ENCODE assay signal across 19 cellular contexts in the genomic region with DNA sequence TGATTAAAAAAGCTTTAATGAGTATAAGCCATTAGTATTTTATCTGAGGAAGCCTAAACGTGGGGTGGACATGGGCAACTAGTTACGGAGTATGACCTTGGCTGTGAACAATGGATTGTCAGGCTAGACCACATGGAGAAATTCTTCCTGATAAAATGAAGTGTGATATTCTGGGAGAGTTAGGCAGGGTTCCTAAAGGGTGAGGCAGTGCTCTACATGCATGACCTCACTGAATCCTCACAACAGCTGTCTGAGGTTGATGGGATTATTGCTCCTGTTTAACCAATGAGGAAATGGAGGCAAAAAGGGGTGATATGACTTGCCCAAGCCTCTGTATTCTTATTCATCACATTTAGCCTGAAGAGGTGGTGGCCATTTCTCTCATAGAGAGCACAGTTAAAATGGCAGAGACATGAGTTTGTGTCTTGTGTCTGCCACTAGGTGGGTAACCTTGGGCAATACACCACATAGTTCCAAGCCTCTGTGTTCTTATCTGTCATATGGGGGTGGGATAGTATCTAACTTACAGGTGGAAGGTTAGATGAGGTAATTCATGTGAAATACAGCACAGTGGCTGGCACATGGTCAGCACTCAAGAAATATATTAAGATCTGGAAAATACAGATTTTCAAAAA.
DNase-seq lines count a peak whose midpoint lies in the region; ATAC-seq, FAIRE-seq and TF ChIP-seq lines count a peak whose summit lies in the region.
"Had no signal": no experiment of that assay in that cellular context is flagged by ENCODE, and none has a peak within 500 bp of the region (broad histone marks: within the 10 kb centered on the region; RNA-seq: fewer than 3 reads in every experiment).

No MANE protein-coding gene starts in this region.

- in situ Hi-C loops in HAP-1 (cut with MboI; ENCODE audit: low sequenced_read_pairs): no loop called here

- H4K20me1 ChIP-seq in GM23338 (replicated peaks; ENCODE audit: insufficient read depth) (no peaks in the 10 kb centered on the region), OCI-LY7 (ENCODE audit: insufficient read depth, low read length) (no peaks in the 10 kb centered on the region), osteoblast (ENCODE audit: insufficient read depth, low read length) (no peaks in the 10 kb centered on the region)

- TF ChIP-seq EP300 in A549 (IDR thresholded peaks at IDR 0.05): no peak

- CTCF ChIA-PET in A549 (lab: Yijun Ruan, JAX): interaction anchor here (0.6 to 1.4 kb wide), 3 partner anchors 27 to 95 kb away, joined by 3 to 4 read pairs (median 3); no protein-coding TSS in a partner anchor
- CTCF ChIA-PET in OCI-LY7 (lab: Charles Lee; ENCODE audit: unreplicated experiment): no interaction called here

- POLR2A ChIA-PET in A549 (lab: Yijun Ruan, JAX) (no interaction called here), OCI-LY7 (lab: Charles Lee) (no interaction called here)

- no peaks in the 10 kb centered on the region for H3K9me3 ChIP-seq in A549
- H3K9me3 ChIP-seq in OCI-LY7 (ENCODE audit: low read length): no peaks in the 10 kb centered on the region
- H3K9me3 ChIP-seq in heart left ventricle: no peaks in the 10 kb centered on the region
- H3K9me3 ChIP-seq in osteoblast (ENCODE audit: low read depth, low read length): no peaks in the 10 kb centered on the region
- H3K9me3 ChIP-seq in HAP-1: no peaks in the 10 kb centered on the region
- H3K9me3 ChIP-seq: SJSA1 had no signal

- intact Hi-C loops in OCI-LY7 (cut with micrococcal nuclease; ENCODE audit: unreplicated experiment) (no loop called here), heart left ventricle (cut with DNase I) (loop anchor here in 3 of 10 donors (5.0 to 10.0 kb wide), 3 partner anchors 65 to 92 kb away; no protein-coding TSS in a partner anchor)

- TF ChIP-seq POLR2A in A549 (IDR thresholded peaks at IDR 0.05; ENCODE audit: low read length) (no peak), heart left ventricle (IDR thresholded peaks at IDR 0.05) (no peak)

- no peak overlapping the region for H3K4me2 ChIP-seq in A549
- H3K4me2 ChIP-seq in GM23338: no peak overlapping the region
- H3K4me2 ChIP-seq in OCI-LY7 (ENCODE audit: low read length): no peak overlapping the region
- H3K4me2 ChIP-seq in osteoblast (ENCODE audit: insufficient read depth, low read length): no peak overlapping the region

- H3K4me3 ChIP-seq in A549 (no peak overlapping the region), GM23338 (no peak overlapping the region), OCI-LY7 (ENCODE audit: low read depth, low read length, poor library complexity, severe bottlenecking) (no peak overlapping the region), heart left ventricle (no peak overlapping the region), osteoblast (ENCODE audit: insufficient read depth, low read length) (no peak overlapping the region), HAP-1 (no peak overlapping the region)
- H3K4me3 ChIP-seq: SJSA1 had no signal

- H2AFZ ChIP-seq in GM23338 (no peak overlapping the region), OCI-LY7 (ENCODE audit: low read length) (no peak overlapping the region), osteoblast (ENCODE audit: low read length) (no peak overlapping the region)

- H3K79me2 ChIP-seq in GM23338 (replicated peaks; ENCODE audit: insufficient read depth): no peaks in the 10 kb centered on the region
- no peaks in the 10 kb centered on the region for H3K79me2 ChIP-seq in OCI-LY7 (ENCODE audit: insufficient read depth, low read depth, low read length)
- H3K79me2 ChIP-seq in osteoblast (ENCODE audit: insufficient read depth, low read length): no peaks in the 10 kb centered on the region

- peak in 1 of 2 experiments; percentile 33 for DNase-seq in A549 (ENCODE audit: low read depth in 1 of 2, low spot score in 1 of 2)
- peak; percentile 25 for DNase-seq in GM23338 (ENCODE audit: low spot score)
- DNase-seq in OCI-LY7 (ENCODE audit: low spot score): peak; percentile 16
- DNase-seq in heart left ventricle: no peak
- DNase-seq in osteoblast (ENCODE audit: insufficient read length, low spot score, missing footprints): no peak
- DNase-seq in dermis blood vessel endothelial cell: no peak
- no peak for DNase-seq in putamen (ENCODE audit: low spot score)
- no peak for DNase-seq in HAP-1 (ENCODE audit: low spot score in 2 of 2)
- DNase-seq: CD8-positive, alpha-beta T cell; central memory CD4-positive, alpha-beta T cell; foreskin melanocyte; GOT3; NCI-H1694 treated with DMSO at 0.1 percent for 48 hours; NCI-H345 had no signal

- H3K27me3 Mint-ChIP-seq in GM23338 (ENCODE audit: insufficient read depth, low read depth, poor library complexity): no peaks in the 10 kb centered on the region

- no TSS peak for BruUV-seq in OCI-LY7 (replicated peaks; lab: Mats Ljungman, UMichigan)

- no peaks in the 10 kb centered on the region for H3K36me3 Mint-ChIP-seq in GM23338 (ENCODE audit: low read depth)
- H3K36me3 Mint-ChIP-seq: CD8-positive, alpha-beta T cell had no signal

- TF ChIP-seq RAD21 in A549 (conservative IDR thresholded peaks at IDR 0.05 in 1 of 2, IDR thresholded peaks at IDR 0.05 in 1 of 2): 0 out of 5 replicates have a peak, but pooled peaks of 1 of the 2 experiments have one; percentile 7

- H3K9me2 ChIP-seq in GM23338 (ENCODE audit: insufficient read depth) (no peaks in the 10 kb centered on the region), OCI-LY7 (ENCODE audit: insufficient read depth, low read length) (no peaks in the 10 kb centered on the region)

- TF ChIP-seq CTCF in A549 (IDR thresholded peaks at IDR 0.05) (no peak), GM23338 (conservative IDR thresholded peaks at IDR 0.05; ENCODE audit: low read depth in 2 of 2) (peak; percentile 11 to 30; a peak in 2 of 4 replicates), OCI-LY7 (conservative IDR thresholded peaks at IDR 0.05; ENCODE audit: low read length) (peak; percentile 51), heart left ventricle (IDR thresholded peaks at IDR 0.05) (no peak), osteoblast (IDR thresholded peaks at IDR 0.05; ENCODE audit: extremely low read depth, low read depth, low read length) (no peak)

- H3F3A ChIP-seq in GM23338 (replicated peaks; ENCODE audit: low read depth): no peaks in the 10 kb centered on the region

- 0 out of 2 replicates have a peak overlapping the region, but pooled peaks have one; percentile 56 for H3K27ac Mint-ChIP-seq in GM23338
- H3K27ac Mint-ChIP-seq: CD8-positive, alpha-beta T cell; T-helper 2 cell treated with Interferon-gamma antibody and Interleukin-4, amounts not matched to agents 5 μg/mL and 100 μg/mL, for 36 hours had no signal

- no peaks in the 10 kb centered on the region for H3K9me3 Mint-ChIP-seq in GM23338
- H3K9me3 Mint-ChIP-seq: CD8-positive, alpha-beta T cell had no signal

- peaks cover 6% of the 10 kb centered on the region; the same call in 2 of the 3 replicates for H3K4me1 Mint-ChIP-seq in GM23338

- H3K4me1 ChIP-seq in A549: peaks cover 55% of the 10 kb centered on the region
- H3K4me1 ChIP-seq in GM23338 (ENCODE audit: insufficient read depth): no peaks in the 10 kb centered on the region
- no peaks in the 10 kb centered on the region for H3K4me1 ChIP-seq in OCI-LY7 (ENCODE audit: insufficient read depth, low read length, poor library complexity, severe bottlenecking)
- H3K4me1 ChIP-seq in heart left ventricle: peaks cover 0 to 48% (median 18%) of the 10 kb centered on the region in 12 donors
- peaks cover 18% of the 10 kb centered on the region for H3K4me1 ChIP-seq in osteoblast (ENCODE audit: insufficient read depth, low read length)
- H3K4me1 ChIP-seq in HAP-1: no peaks in the 10 kb centered on the region
- H3K4me1 ChIP-seq: SJSA1 had no signal

- H3K4me3 Mint-ChIP-seq in GM23338: no peak overlapping the region
- H3K4me3 Mint-ChIP-seq: CD8-positive, alpha-beta T cell; T-helper 2 cell treated with Interferon-gamma antibody and Interleukin-4, amounts not matched to agents 5 μg/mL and 100 μg/mL, for 36 hours had no signal

- no peaks in the 10 kb centered on the region for H3K36me3 ChIP-seq in GM23338 (ENCODE audit: insufficient read depth)
- no peaks in the 10 kb centered on the region for H3K36me3 ChIP-seq in OCI-LY7 (ENCODE audit: insufficient read depth, low read length)
- H3K36me3 ChIP-seq in heart left ventricle: no peaks in the 10 kb centered on the region
- H3K36me3 ChIP-seq in osteoblast (ENCODE audit: insufficient read depth, low read length): no peaks in the 10 kb centered on the region
- no peaks in the 10 kb centered on the region for H3K36me3 ChIP-seq in HAP-1 (replicated peaks)
- H3K36me3 ChIP-seq: SJSA1 had no signal

- WGBS in A549 (ENCODE audit: missing lambda C conversion rate): 86% methylated on average over 2 of the region's 2 CpGs
- 26 to 41% (median 30%) methylated on average over 2 of the region's 2 CpGs for WGBS in heart left ventricle, 4 donors

- ATAC-seq in A549 (0 out of 6 replicates have a peak, but pooled peaks of 1 of the 2 experiments have one; percentile 16), GM23338 (no peak), heart left ventricle (peak; percentile 41 to 76 (median 64))
- ATAC-seq: activated CD4-positive, CD25-positive, alpha-beta regulatory T cell treated with anti-CD3 and anti-CD28 coated beads, Interleukin-2, amount 50 U/mL, for 24 hours; CD8-positive, alpha-beta T cell; left lobe of liver had no signal

- H3K27me3 ChIP-seq in GM23338 (ENCODE audit: insufficient read depth): no peaks in the 10 kb centered on the region
- H3K27me3 ChIP-seq in heart left ventricle: no peaks in the 10 kb centered on the region
- H3K27me3 ChIP-seq in osteoblast (ENCODE audit: insufficient read depth, low read length): no peaks in the 10 kb centered on the region
- no peaks in the 10 kb centered on the region for H3K27me3 ChIP-seq in HAP-1 (ENCODE audit: low read depth)
- H3K27me3 ChIP-seq: SJSA1 had no signal

- H3K27ac ChIP-seq in A549: peak overlapping the region; percentile 21 to 90; a peak in 4 of 6 replicates
- H3K27ac ChIP-seq in GM23338 (ENCODE audit: low read depth): no peak overlapping the region
- no peak overlapping the region for H3K27ac ChIP-seq in OCI-LY7 (ENCODE audit: low read depth, low read length, poor library complexity, severe bottlenecking)
- H3K27ac ChIP-seq in heart left ventricle: peak overlapping the region in 1 of 12 donors; percentile 36
- no peak overlapping the region for H3K27ac ChIP-seq in osteoblast (ENCODE audit: low read depth, low read length)
- H3K27ac ChIP-seq: SJSA1 had no signal

- peak; percentile 63 for FAIRE-seq in A549 (lab: Jason Lieb, UNC)
- FAIRE-seq: endometrium had no signal

TF ChIP-seq in A549, 52 proteins besides CTCF, POLR2A, EP300 and RAD21:
- TF ChIP-seq RNF2 (IDR thresholded peaks at IDR 0.05; ENCODE audit: borderline replicate concordance, low read depth) (no peak), EHMT2 (IDR thresholded peaks at IDR 0.05; ENCODE audit: low read depth) (peak; percentile 73; the same call in 1 of the 2 replicates)

Comparison
In these comparisons a context has a peak if more than half of its experiments do, and no peak if none do; other contexts are left out.
1. DNase-seq: peak in GM23338 (single experiment) and OCI-LY7 (single experiment); none in heart left ventricle (0 of 5), osteoblast (single experiment), dermis blood vessel endothelial cell (single experiment), putamen (single experiment) and HAP-1 (0 of 2).
2. H3K27ac ChIP-seq: peak in A549 (2 of 2); none in GM23338 (single experiment), OCI-LY7 (single experiment) and osteoblast (single experiment).
3. CTCF ChIP-seq: peak in GM23338 (2 of 2) and OCI-LY7 (single experiment); none in A549 (single experiment), heart left ventricle (0 of 12) and osteoblast (single experiment).